8 cellular contexts compared by ENCODE assay signal in genomic region chr16:71367243-71367976, GRCh38. TPM values are rescaled to one million over a fixed set of nuclear protein-coding genes. Genes with fewer than 3 reads are reported as not detected.
DNase-seq lines count a peak whose midpoint lies in the region; ATAC-seq, FAIRE-seq and TF ChIP-seq lines count a peak whose summit lies in the region.

No MANE protein-coding gene starts in this region.

- FAIRE-seq in A549 (lab: Jason Lieb, UNC): no peak

- TF ChIP-seq RAD21 in A549 (conservative IDR thresholded peaks at IDR 0.05 in 1 of 2, IDR thresholded peaks at IDR 0.05 in 1 of 2): peak; percentile 39 to 62; a peak in 4 of 5 replicates

- H4K20me1 ChIP-seq in smooth muscle cell (ENCODE audit: low read depth): no peaks in the 10 kb centered on the region

- H3K36me3 ChIP-seq in smooth muscle cell (ENCODE audit: low read depth): no peaks in the 10 kb centered on the region
- H3K36me3 ChIP-seq in uterus: no peaks in the 10 kb centered on the region

- ATAC-seq in A549 (peak; percentile 78 to 98), GM18870 (IDR thresholded peaks at IDR 0.05; ENCODE audit: unreplicated experiment) (no peak)

- TF ChIP-seq POLR2A in A549 (IDR thresholded peaks at IDR 0.05; ENCODE audit: low read length): no peak
- no peak for TF ChIP-seq POLR2A in uterus (IDR thresholded peaks at IDR 0.05)

- no peak overlapping the region for H3K27ac ChIP-seq in A549
- no peak overlapping the region for H3K27ac ChIP-seq in smooth muscle cell (ENCODE audit: low read depth)
- H3K27ac ChIP-seq in uterus: no peak overlapping the region

- CTCF ChIA-PET in A549 (lab: Yijun Ruan, JAX): interaction anchor here (0.6 to 1.9 kb wide), 9 partner anchors 9 to 250 kb away, joined by 3 to 6 read pairs (median 3); partner anchors contain the start of gene CALB2

- intact Hi-C loops in uterus (cut with DNase I; ENCODE audit: low total_unique reads): no loop called here

- H3K79me2 ChIP-seq in smooth muscle cell (ENCODE audit: low read depth): no peaks in the 10 kb centered on the region

- H3K4me1 ChIP-seq in A549 (peaks cover 1% of the 10 kb centered on the region; the same call in 1 of the 3 replicates), smooth muscle cell (ENCODE audit: low read depth) (no peaks in the 10 kb centered on the region), uterus (no peaks in the 10 kb centered on the region)

- no peak overlapping the region for H3K4me2 ChIP-seq in A549
- H3K4me2 ChIP-seq in smooth muscle cell: no peak overlapping the region

- TF ChIP-seq CTCF in A549 (IDR thresholded peaks at IDR 0.05) (peak; percentile 59), LNCaP clone FGC (IDR thresholded peaks at IDR 0.05; ENCODE audit: control insufficient read depth, extremely low read depth, insufficient read depth) (peak; percentile 83), fibroblast of the aortic adventitia (IDR thresholded peaks at IDR 0.05; ENCODE audit: insufficient read depth, low read length) (peak; percentile 42), smooth muscle cell (IDR thresholded peaks at IDR 0.05; ENCODE audit: borderline replicate concordance, insufficient read depth, poor library complexity, severe bottlenecking) (peak; percentile 44), uterus (IDR thresholded peaks at IDR 0.05) (no peak)

- H2AFZ ChIP-seq in smooth muscle cell (ENCODE audit: low read depth): no peak overlapping the region

- DNase-seq in A549 (ENCODE audit: low read depth in 1 of 2, low spot score in 1 of 2): peak; percentile 73 to 78
- peak; percentile 71 for DNase-seq in ELR (ENCODE audit: low read depth)
- no peak for DNase-seq in LNCaP clone FGC (ENCODE audit: low read depth)
- peak; percentile 72 for DNase-seq in UCSD-AML1 (lab: John Stamatoyannopoulos, UW; ENCODE audit: unreplicated experiment)
- DNase-seq in fibroblast of the aortic adventitia (ENCODE audit: low read depth): peak; percentile 16
- DNase-seq in smooth muscle cell (lab: John Stamatoyannopoulos, UW; ENCODE audit: unreplicated experiment): no peak
- no peak for DNase-seq in uterus

- no peak overlapping the region for H3K4me3 ChIP-seq in A549
- no peak overlapping the region for H3K4me3 ChIP-seq in LNCaP clone FGC (ENCODE audit: low read depth, low read length)
- no peak overlapping the region for H3K4me3 ChIP-seq in fibroblast of the aortic adventitia (ENCODE audit: low read depth, low read length)
- H3K4me3 ChIP-seq in smooth muscle cell: no peak overlapping the region
- H3K4me3 ChIP-seq in uterus: no peak overlapping the region

- no peak for TF ChIP-seq EP300 in A549 (IDR thresholded peaks at IDR 0.05)

- WGBS in A549 (ENCODE audit: missing lambda C conversion rate): 46% methylated on average over 12 of the region's 12 CpGs
- 65% methylated on average over 11 of the region's 12 CpGs for WGBS in smooth muscle cell (ENCODE audit: low lambda C conversion rate)

- H3F3A ChIP-seq in smooth muscle cell (ENCODE audit: low read depth): no peaks in the 10 kb centered on the region

- H3K9ac ChIP-seq in smooth muscle cell (ENCODE audit: low read depth): no peak overlapping the region

- H3K27me3 ChIP-seq in smooth muscle cell (ENCODE audit: low read depth) (no peaks in the 10 kb centered on the region), uterus (no peaks in the 10 kb centered on the region)

- H3K9me3 ChIP-seq in A549: no peaks in the 10 kb centered on the region
- H3K9me3 ChIP-seq in smooth muscle cell (replicated peaks; ENCODE audit: low read depth): no peaks in the 10 kb centered on the region
- no peaks in the 10 kb centered on the region for H3K9me3 ChIP-seq in uterus

- POLR2A ChIA-PET in A549 (lab: Yijun Ruan, JAX): no interaction called here

TF ChIP-seq in A549, 52 proteins besides CTCF, POLR2A, EP300 and RAD21:
- TF ChIP-seq SMC3 (IDR thresholded peaks at IDR 0.05) (peak; percentile 29; the same call in 1 of the 3 replicates), RNF2 (IDR thresholded peaks at IDR 0.05; ENCODE audit: borderline replicate concordance, low read depth) (no peak), CEBPB (IDR thresholded peaks at IDR 0.05) (no peak)
TF ChIP-seq in A549: peak in this region for 1.

RNA-seq across cellular contexts. Expression of gene CALB2, which starts 8.9 kb away (rescaled TPM):
- polyA plus RNA-seq in A549 (2011; rRNA removed) (2.3 and 3.7 TPM in 2 replicates), A549 (2017; fragmentation: RNase III; extraction: RNeasy Plus Mini Kit Qiagen cat#74134 plus additional on column Dnase treatment) (4.6 to 10.1 TPM (median 6.4 TPM) in 3 replicates), smooth muscle cell (56.1 and 60.7 TPM in 2 replicates)
- 4.3 and 4.7 TPM in 2 replicates for polyA plus RNA-seq in A549 (2012; cell fraction: cytosol; rRNA removed)
- 3.5 and 4.1 TPM in 2 replicates for polyA plus RNA-seq in A549 (2012; cell fraction: nucleus; rRNA removed)
- 0.78 and 1.3 TPM in 2 replicates for polyA minus RNA-seq in A549 (2011; rRNA and poly(A)+ RNA removed)
- total RNA-seq in fibroblast of the aortic adventitia (ENCODE audit: low replicate concordance) (0.36 TPM in 1 of 2 replicates, not detected in the other), smooth muscle cell (23.6 and 30.2 TPM in 2 replicates), uterus (1 to 10 TPM in 1 of 4 donors, not detected in 3; 2.5 TPM)

Comparison
In these comparisons a context has a peak if more than half of its experiments do, and no peak if none do; other contexts are left out.
1. DNase-seq: peak in A549 (2 of 2), ELR (single experiment), UCSD-AML1 (single experiment) and fibroblast of the aortic adventitia (single experiment); none in LNCaP clone FGC (single experiment), smooth muscle cell (single experiment) and uterus (0 of 2).
2. CTCF ChIP-seq: peak in A549 (single experiment), LNCaP clone FGC (single experiment), fibroblast of the aortic adventitia (single experiment) and smooth muscle cell (single experiment); none in uterus (0 of 4).